In genomic region chr9:113222482-113222841, GRCh38 we compare ENCODE assay signal across 8 cellular contexts. TPM values are rescaled to one million over a fixed set of nuclear protein-coding genes. Genes with fewer than 3 reads are reported as not detected.
A peak's percentile ranks its signal among the peaks of the same experiment; 100 is the strongest.
DNase-seq lines count a peak whose midpoint lies in the region; ATAC-seq and TF ChIP-seq lines count a peak whose summit lies in the region.

No MANE protein-coding gene starts in this region.

- peak overlapping the region in 1 of 2 donors; percentile 89 for H3K4me3 ChIP-seq in CD4-positive, alpha-beta memory T cell (ENCODE audit: low read length in 2 of 2)
- H3K4me3 ChIP-seq in mucosa of stomach (ENCODE audit: low read length), result peak overlapping the region; percentile 94

- POLR2A ChIA-PET in CD4-positive, alpha-beta memory T cell (lab: Charles Lee; ENCODE audit: partially characterized antibody), result interaction anchor here (0.5 to 4.0 kb wide), 5 partner anchors 10 to 188 kb away, joined by 3 to 26 read pairs (median 16); partner anchors contain the start of genes C9orf43, CDC26, POLE3 and PRPF4
- POLR2A ChIA-PET in MCF 10A (lab: Yijun Ruan, JAX), result interaction anchor here (0.6 to 4.7 kb wide), 18 partner anchors 10 to 997 kb away, joined by 3 to 99 read pairs (median 5); partner anchors contain the start of genes C9orf43, CDC26, POLE3 and PRPF4

- no peaks in the 10 kb centered on the region for H3K9me3 Mint-ChIP-seq in CD4-positive, alpha-beta memory T cell
- no peaks in the 10 kb centered on the region for H3K9me3 Mint-ChIP-seq in MCF 10A (ENCODE audit: unreplicated experiment)

- ATAC-seq in GM21576 (IDR thresholded peaks at IDR 0.05; ENCODE audit: unreplicated experiment) (no peak), HG03095 (IDR thresholded peaks at IDR 0.05; ENCODE audit: unreplicated experiment) (no peak)

- H3K4me1 ChIP-seq in CD4-positive, alpha-beta memory T cell (ENCODE audit: insufficient read depth, low read length), result peaks cover 34% of the 10 kb centered on the region
- H3K4me1 ChIP-seq in mucosa of stomach (ENCODE audit: control insufficient read depth, insufficient read depth, low read length), result peaks cover 24% of the 10 kb centered on the region

- DNase-seq in CD4-positive, alpha-beta memory T cell, result no peak
- DNase-seq in LoVo (ENCODE audit: low spot score) (peak; percentile 20), MCF 10A (ENCODE audit: unreplicated experiment) (peak; percentile 44), GM10266 (ENCODE audit: extremely low spot score) (no peak), RPMI8226 (no peak)

- peak overlapping the region; percentile 80 to 98 (median 93) for H3K27ac Mint-ChIP-seq in CD4-positive, alpha-beta memory T cell
- H3K27ac Mint-ChIP-seq in MCF 10A (ENCODE audit: low read depth, unreplicated experiment), result peak overlapping the region; percentile 96

- H3K9ac ChIP-seq in mucosa of stomach (ENCODE audit: low read length), result peak overlapping the region; percentile 93

- CTCF ChIA-PET in CD4-positive, alpha-beta memory T cell (lab: Charles Lee; ENCODE audit: partially characterized antibody), result interaction anchor here (1.5 kb wide), 2 partner anchors 49 to 50 kb away, joined by 4 to 6 read pairs; no protein-coding TSS in a partner anchor
- CTCF ChIA-PET in MCF 10A (lab: Yijun Ruan, JAX), result interaction anchor here (0.6 to 4.5 kb wide), 12 partner anchors 9 to 186 kb away, joined by 3 to 29 read pairs (median 4); partner anchors contain the start of genes CDC26 and PRPF4

- no peaks in the 10 kb centered on the region for H3K36me3 ChIP-seq in CD4-positive, alpha-beta memory T cell (ENCODE audit: insufficient read depth, low read length)
- H3K36me3 ChIP-seq in mucosa of stomach (ENCODE audit: control insufficient read depth, insufficient read depth, low read length), result no peaks in the 10 kb centered on the region

- peak overlapping the region; percentile 92 to 98 (median 96) for H3K4me3 Mint-ChIP-seq in CD4-positive, alpha-beta memory T cell
- H3K4me3 Mint-ChIP-seq in MCF 10A (ENCODE audit: unreplicated experiment), result peak overlapping the region; percentile 97

- no peaks in the 10 kb centered on the region for H3K27me3 ChIP-seq in CD4-positive, alpha-beta memory T cell (ENCODE audit: insufficient read depth, low read length)
- H3K27me3 ChIP-seq in mucosa of stomach (ENCODE audit: control insufficient read depth, insufficient read depth, low read length), result no peaks in the 10 kb centered on the region

- peaks cover 27 to 43% (median 34%) of the 10 kb centered on the region in 4 donors for H3K4me1 Mint-ChIP-seq in CD4-positive, alpha-beta memory T cell
- H3K4me1 Mint-ChIP-seq in MCF 10A (ENCODE audit: insufficient read depth, unreplicated experiment), result peaks cover 22% of the 10 kb centered on the region

- H3K27me3 Mint-ChIP-seq in CD4-positive, alpha-beta memory T cell, result no peaks in the 10 kb centered on the region
- no peaks in the 10 kb centered on the region for H3K27me3 Mint-ChIP-seq in MCF 10A (ENCODE audit: insufficient read depth, unreplicated experiment)

- H3K36me3 Mint-ChIP-seq in CD4-positive, alpha-beta memory T cell, result peaks cover 0 to 15% of the 10 kb centered on the region in 2 donors
- H3K36me3 Mint-ChIP-seq in MCF 10A (ENCODE audit: insufficient read depth, unreplicated experiment), result peaks cover 15% of the 10 kb centered on the region

- H3K27ac ChIP-seq in CD4-positive, alpha-beta memory T cell (ENCODE audit: low read depth, low read length), result no peak overlapping the region

- BruUV-seq in MCF 10A (replicated peaks; lab: Mats Ljungman, UMichigan), result no TSS peak

- no peaks in the 10 kb centered on the region for H3K9me3 ChIP-seq in CD4-positive, alpha-beta memory T cell (ENCODE audit: control insufficient read depth in 1 of 2, low read length in 2 of 2)
- H3K9me3 ChIP-seq in mucosa of stomach (ENCODE audit: control insufficient read depth, low read length), result no peaks in the 10 kb centered on the region

- TF ChIP-seq CTCF in MCF 10A (IDR thresholded peaks at IDR 0.05; ENCODE audit: unreplicated experiment) (no peak), GM10266 (IDR thresholded peaks at IDR 0.05; ENCODE audit: control insufficient read depth, insufficient read depth, low read depth, missing control alignments) (no peak)

- intact Hi-C loops in CD4-positive, alpha-beta memory T cell (cut with micrococcal nuclease), result loop anchor here (10.0 kb wide), 2 partner anchors 152 to 848 kb away; partner anchors contain the start of gene HDHD3
- intact Hi-C loops in MCF 10A (cut with micrococcal nuclease), result loop anchor here (5.0 kb wide), 1 partner anchor 35 kb away; no protein-coding TSS in a partner anchor

RNA-seq across cellular contexts. Expression of gene SLC31A1, which starts 1.1 kb away (rescaled TPM):
- 1 to 10 TPM; 4.1 to 4.2 TPM for total RNA-seq in CD4-positive, alpha-beta memory T cell
- polyA plus RNA-seq in CD4-positive, alpha-beta memory T cell, result 1 to 10 TPM; 2.1 to 2.3 TPM
- total RNA-seq in MCF 10A (2022), result 56.3 and 69.4 TPM in 2 replicates

RNA-seq across cellular contexts. Expression of gene FKBP15, which starts 1.4 kb away (rescaled TPM):
- total RNA-seq in CD4-positive, alpha-beta memory T cell, result 10 to 100 TPM; 34.3 to 34.9 TPM
- polyA plus RNA-seq in CD4-positive, alpha-beta memory T cell, result 10 to 100 TPM in 1 of 2 donors, 1 to 10 TPM in 1; 1.9 to 19.6 TPM
- 32.2 and 32.6 TPM in 2 replicates for total RNA-seq in MCF 10A (2022)

RNA-seq across cellular contexts. Expression of gene CDC26, which starts 52.9 kb away (rescaled TPM):
- 10 to 100 TPM; 44.4 to 47.3 TPM for total RNA-seq in CD4-positive, alpha-beta memory T cell
- 100 to 1,000 TPM; 149 to 213 TPM for polyA plus RNA-seq in CD4-positive, alpha-beta memory T cell
- 51.6 and 64.8 TPM in 2 replicates for total RNA-seq in MCF 10A (2022)

RNA-seq across cellular contexts. Expression of gene PRPF4, which starts 53.0 kb away (rescaled TPM):
- total RNA-seq in CD4-positive, alpha-beta memory T cell, result 10 to 100 TPM; 20.7 to 23.2 TPM
- polyA plus RNA-seq in CD4-positive, alpha-beta memory T cell, result 10 to 100 TPM; 19.2 to 25.7 TPM
- 35.6 and 37.3 TPM in 2 replicates for total RNA-seq in MCF 10A (2022)

Comparison
In these comparisons a context has a peak if more than half of its experiments do, and no peak if none do; other contexts are left out.
1. DNase-seq: peak in LoVo (single experiment) and MCF 10A (single experiment); none in CD4-positive, alpha-beta memory T cell (0 of 5), GM10266 (single experiment) and RPMI8226 (single experiment).
2. RNA of gene SLC31A1, which starts 1.1 kb away (total RNA-seq): 56.3 to 69.4 TPM in MCF 10A; 4.1 to 4.2 TPM in CD4-positive, alpha-beta memory T cell; every median in the first group is over 10 times any median in the second.